Comparison of ENCODE assay signal across 1 cellular context in the genomic region with DNA sequence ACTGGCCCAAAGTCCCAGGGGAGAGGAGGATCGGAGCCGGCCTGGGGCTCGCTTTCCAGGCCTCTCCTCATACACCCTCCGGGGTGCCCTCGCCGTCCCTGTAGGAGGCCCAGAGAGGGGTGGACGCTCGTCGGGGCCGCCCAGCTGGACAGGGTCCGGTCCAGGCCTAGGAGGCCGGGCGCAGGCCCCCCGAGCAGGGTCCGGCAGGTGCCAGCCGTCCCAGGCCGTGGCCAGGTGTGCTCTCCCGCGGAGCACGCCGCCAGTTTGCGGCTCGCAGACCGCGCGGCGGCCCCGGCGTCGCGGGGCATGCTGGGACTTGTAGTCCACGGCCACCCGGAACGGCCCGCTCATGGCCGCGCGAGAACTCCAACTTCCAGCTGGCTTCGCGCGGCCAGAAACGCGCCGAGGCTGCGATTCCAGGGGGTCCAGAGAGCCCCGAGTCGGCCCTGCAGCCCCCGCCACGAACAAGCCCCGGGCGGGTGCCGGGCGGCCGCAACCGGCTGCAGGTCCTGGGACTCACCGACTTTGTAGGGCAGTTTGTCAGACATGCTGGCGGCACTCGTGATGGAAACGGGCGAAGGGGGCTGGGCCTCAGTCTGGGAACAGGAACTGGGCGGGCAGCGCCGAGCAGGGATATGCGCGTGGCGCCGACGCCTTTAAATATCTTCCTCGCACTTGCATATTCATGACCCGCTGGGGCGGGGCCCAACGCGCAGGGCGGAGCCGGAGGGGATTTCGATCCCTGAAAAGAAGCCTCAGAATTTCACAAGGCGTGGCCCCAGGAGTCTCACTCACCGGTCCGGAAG.
A peak's percentile ranks its signal among the peaks of the same experiment; 100 is the strongest.
TF ChIP-seq lines count a peak whose summit lies in the region.

A gene (minus strand): TSS at position 633 of the 806 bp plus-strand sequence. CDS start 85 bp downstream, at position 548.

TF ChIP-seq in HepG2, 621 proteins besides CTCF, POLR2A, EP300 and RAD21 (continued from another document and continues in another):
- TF ChIP-seq, protein P1, sequence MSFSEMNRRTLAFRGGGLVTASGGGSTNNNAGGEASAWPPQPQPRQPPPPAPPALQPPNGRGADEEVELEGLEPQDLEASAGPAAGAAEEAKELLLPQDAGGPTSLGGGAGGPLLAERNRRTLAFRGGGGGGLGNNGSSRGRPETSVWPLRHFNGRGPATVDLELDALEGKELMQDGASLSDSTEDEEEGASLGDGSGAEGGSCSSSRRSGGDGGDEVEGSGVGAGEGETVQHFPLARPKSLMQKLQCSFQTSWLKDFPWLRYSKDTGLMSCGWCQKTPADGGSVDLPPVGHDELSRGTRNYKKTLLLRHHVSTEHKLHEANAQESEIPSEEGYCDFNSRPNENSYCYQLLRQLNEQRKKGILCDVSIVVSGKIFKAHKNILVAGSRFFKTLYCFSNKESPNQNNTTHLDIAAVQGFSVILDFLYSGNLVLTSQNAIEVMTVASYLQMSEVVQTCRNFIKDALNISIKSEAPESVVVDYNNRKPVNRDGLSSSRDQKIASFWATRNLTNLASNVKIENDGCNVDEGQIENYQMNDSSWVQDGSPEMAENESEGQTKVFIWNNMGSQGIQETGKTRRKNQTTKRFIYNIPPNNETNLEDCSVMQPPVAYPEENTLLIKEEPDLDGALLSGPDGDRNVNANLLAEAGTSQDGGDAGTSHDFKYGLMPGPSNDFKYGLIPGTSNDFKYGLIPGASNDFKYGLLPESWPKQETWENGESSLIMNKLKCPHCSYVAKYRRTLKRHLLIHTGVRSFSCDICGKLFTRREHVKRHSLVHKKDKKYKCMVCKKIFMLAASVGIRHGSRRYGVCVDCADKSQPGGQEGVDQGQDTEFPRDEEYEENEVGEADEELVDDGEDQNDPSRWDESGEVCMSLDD (CRISPR knock-in tag; IDR thresholded peaks at IDR 0.05; ENCODE audit: borderline replicate concordance): peak; percentile 66
- TF ChIP-seq ESRRA (CRISPR knock-in tag; IDR thresholded peaks at IDR 0.05; ENCODE audit: low read depth) (peak; percentile 76), ZFX (CRISPR knock-in tag; IDR thresholded peaks at IDR 0.05; ENCODE audit: low read depth) (peak; percentile 99), SP4 (CRISPR knock-in tag; IDR thresholded peaks at IDR 0.05) (peak; percentile 78; the same call in 1 of the 2 replicates), GABPA (IDR thresholded peaks at IDR 0.05; ENCODE audit: low read depth, low read length) (no peak; the same call in 1 of the 2 replicates), GABPA (CRISPR knock-in tag; IDR thresholded peaks at IDR 0.05; ENCODE audit: low read depth) (peak; percentile 65), PHF20 (CRISPR knock-in tag; IDR thresholded peaks at IDR 0.05) (peak; percentile 74), ZNF251 (CRISPR knock-in tag; IDR thresholded peaks at IDR 0.05) (no peak), RARG (CRISPR knock-in tag; IDR thresholded peaks at IDR 0.05; ENCODE audit: low read depth) (no peak), ZNF343 (CRISPR knock-in tag; IDR thresholded peaks at IDR 0.05) (peak; percentile 85), SMAD1 (CRISPR knock-in tag; IDR thresholded peaks at IDR 0.05; ENCODE audit: borderline replicate concordance, low read depth) (peak; percentile 96), MAF1 (CRISPR knock-in tag; IDR thresholded peaks at IDR 0.05; ENCODE audit: borderline replicate concordance) (peak; percentile 51; the same call in 1 of the 2 replicates), KDM4B (CRISPR knock-in tag; IDR thresholded peaks at IDR 0.05) (peak; percentile 34; the same call in 1 of the 2 replicates), NKX3-1 (CRISPR knock-in tag; IDR thresholded peaks at IDR 0.05) (peak; percentile 95), JUND (CRISPR knock-in tag; IDR thresholded peaks at IDR 0.05) (0 out of 2 replicates have a peak, but pooled peaks have one; percentile 50), MLLT10 (CRISPR knock-in tag; IDR thresholded peaks at IDR 0.05) (no peak), TRIM24 (CRISPR knock-in tag; IDR thresholded peaks at IDR 0.05) (no peak), IKZF1 (IDR thresholded peaks at IDR 0.05) (no peak), NR2F1 (CRISPR knock-in tag; IDR thresholded peaks at IDR 0.05) (no peak; a peak in 1 of 4 replicates), ZNF614 (CRISPR knock-in tag; IDR thresholded peaks at IDR 0.05; ENCODE audit: borderline replicate concordance) (peak; percentile 71), GLI4 (CRISPR knock-in tag; IDR thresholded peaks at IDR 0.05; ENCODE audit: borderline replicate concordance) (peak; percentile 78; the same call in 1 of the 2 replicates), SRSF1 (optimal IDR thresholded peaks at IDR 0.05; ENCODE audit: low read depth, low read length) (peak; percentile 96), RELA (CRISPR knock-in tag; IDR thresholded peaks at IDR 0.05) (peak; percentile 46; the same call in 1 of the 2 replicates), ARHGAP35 (CRISPR knock-in tag; IDR thresholded peaks at IDR 0.05; ENCODE audit: borderline replicate concordance) (peak; percentile 96; the same call in 1 of the 2 replicates), ZNF788 (CRISPR knock-in tag; IDR thresholded peaks at IDR 0.05; ENCODE audit: borderline replicate concordance) (peak; percentile 85), RFXAP (CRISPR knock-in tag; IDR thresholded peaks at IDR 0.05; ENCODE audit: borderline replicate concordance) (peak; percentile 85), ZSCAN21 (CRISPR knock-in tag; IDR thresholded peaks at IDR 0.05; ENCODE audit: borderline replicate concordance) (peak; percentile 40), FOXA1 (IDR thresholded peaks at IDR 0.05) (no peak), FOXA1 (CRISPR knock-in tag; IDR thresholded peaks at IDR 0.05) (peak; percentile 24; the same call in 1 of the 2 replicates), RBM39 (IDR thresholded peaks at IDR 0.05; ENCODE audit: low read depth, low read length, poor library complexity, severe bottlenecking) (peak; percentile 91), LCORL (IDR thresholded peaks at IDR 0.05) (no peak), LCORL (CRISPR knock-in tag; IDR thresholded peaks at IDR 0.05) (peak; percentile 69), KMT2A (CRISPR knock-in tag; IDR thresholded peaks at IDR 0.05) (peak; percentile 97), RFX3 (CRISPR knock-in tag; IDR thresholded peaks at IDR 0.05) (no peak), HIVEP1 (CRISPR knock-in tag; IDR thresholded peaks at IDR 0.05) (peak; percentile 78), MTA1 (CRISPR knock-in tag; IDR thresholded peaks at IDR 0.05; ENCODE audit: borderline replicate concordance) (0 out of 2 replicates have a peak, but pooled peaks have one; percentile 62), MTF1 (CRISPR knock-in tag; IDR thresholded peaks at IDR 0.05) (peak; percentile 56), HES4 (CRISPR knock-in tag; IDR thresholded peaks at IDR 0.05; ENCODE audit: borderline replicate concordance) (peak; percentile 95), ZNF605 (CRISPR knock-in tag; IDR thresholded peaks at IDR 0.05) (peak; percentile 100), TBP (CRISPR knock-in tag; IDR thresholded peaks at IDR 0.05) (peak; percentile 95), HMG20B (CRISPR knock-in tag; conservative IDR thresholded peaks at IDR 0.05) (peak; percentile 19; the same call in 1 of the 2 replicates), FOXA3 (CRISPR knock-in tag; IDR thresholded peaks at IDR 0.05) (peak; percentile 45), ZNF777 (CRISPR knock-in tag; IDR thresholded peaks at IDR 0.05) (peak; percentile 67), ZFYVE20 (CRISPR knock-in tag; IDR thresholded peaks at IDR 0.05; ENCODE audit: borderline replicate concordance, low read depth) (peak; percentile 90; the same call in 1 of the 2 replicates)
- TF ChIP-seq, protein P2, sequence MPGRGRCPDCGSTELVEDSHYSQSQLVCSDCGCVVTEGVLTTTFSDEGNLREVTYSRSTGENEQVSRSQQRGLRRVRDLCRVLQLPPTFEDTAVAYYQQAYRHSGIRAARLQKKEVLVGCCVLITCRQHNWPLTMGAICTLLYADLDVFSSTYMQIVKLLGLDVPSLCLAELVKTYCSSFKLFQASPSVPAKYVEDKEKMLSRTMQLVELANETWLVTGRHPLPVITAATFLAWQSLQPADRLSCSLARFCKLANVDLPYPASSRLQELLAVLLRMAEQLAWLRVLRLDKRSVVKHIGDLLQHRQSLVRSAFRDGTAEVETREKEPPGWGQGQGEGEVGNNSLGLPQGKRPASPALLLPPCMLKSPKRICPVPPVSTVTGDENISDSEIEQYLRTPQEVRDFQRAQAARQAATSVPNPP (CRISPR knock-in tag; IDR thresholded peaks at IDR 0.05): peak; percentile 49; the same call in 1 of the 2 replicates
- TF ChIP-seq, protein P3, sequence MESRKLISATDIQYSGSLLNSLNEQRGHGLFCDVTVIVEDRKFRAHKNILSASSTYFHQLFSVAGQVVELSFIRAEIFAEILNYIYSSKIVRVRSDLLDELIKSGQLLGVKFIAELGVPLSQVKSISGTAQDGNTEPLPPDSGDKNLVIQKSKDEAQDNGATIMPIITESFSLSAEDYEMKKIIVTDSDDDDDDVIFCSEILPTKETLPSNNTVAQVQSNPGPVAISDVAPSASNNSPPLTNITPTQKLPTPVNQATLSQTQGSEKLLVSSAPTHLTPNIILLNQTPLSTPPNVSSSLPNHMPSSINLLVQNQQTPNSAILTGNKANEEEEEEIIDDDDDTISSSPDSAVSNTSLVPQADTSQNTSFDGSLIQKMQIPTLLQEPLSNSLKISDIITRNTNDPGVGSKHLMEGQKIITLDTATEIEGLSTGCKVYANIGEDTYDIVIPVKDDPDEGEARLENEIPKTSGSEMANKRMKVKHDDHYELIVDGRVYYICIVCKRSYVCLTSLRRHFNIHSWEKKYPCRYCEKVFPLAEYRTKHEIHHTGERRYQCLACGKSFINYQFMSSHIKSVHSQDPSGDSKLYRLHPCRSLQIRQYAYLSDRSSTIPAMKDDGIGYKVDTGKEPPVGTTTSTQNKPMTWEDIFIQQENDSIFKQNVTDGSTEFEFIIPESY (CRISPR knock-in tag; IDR thresholded peaks at IDR 0.05): no peak
- TF ChIP-seq, protein P4, sequence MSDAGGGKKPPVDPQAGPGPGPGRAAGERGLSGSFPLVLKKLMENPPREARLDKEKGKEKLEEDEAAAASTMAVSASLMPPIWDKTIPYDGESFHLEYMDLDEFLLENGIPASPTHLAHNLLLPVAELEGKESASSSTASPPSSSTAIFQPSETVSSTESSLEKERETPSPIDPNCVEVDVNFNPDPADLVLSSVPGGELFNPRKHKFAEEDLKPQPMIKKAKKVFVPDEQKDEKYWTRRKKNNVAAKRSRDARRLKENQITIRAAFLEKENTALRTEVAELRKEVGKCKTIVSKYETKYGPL (CRISPR knock-in tag; IDR thresholded peaks at IDR 0.05): peak; percentile 71
- TF ChIP-seq, protein P5, sequence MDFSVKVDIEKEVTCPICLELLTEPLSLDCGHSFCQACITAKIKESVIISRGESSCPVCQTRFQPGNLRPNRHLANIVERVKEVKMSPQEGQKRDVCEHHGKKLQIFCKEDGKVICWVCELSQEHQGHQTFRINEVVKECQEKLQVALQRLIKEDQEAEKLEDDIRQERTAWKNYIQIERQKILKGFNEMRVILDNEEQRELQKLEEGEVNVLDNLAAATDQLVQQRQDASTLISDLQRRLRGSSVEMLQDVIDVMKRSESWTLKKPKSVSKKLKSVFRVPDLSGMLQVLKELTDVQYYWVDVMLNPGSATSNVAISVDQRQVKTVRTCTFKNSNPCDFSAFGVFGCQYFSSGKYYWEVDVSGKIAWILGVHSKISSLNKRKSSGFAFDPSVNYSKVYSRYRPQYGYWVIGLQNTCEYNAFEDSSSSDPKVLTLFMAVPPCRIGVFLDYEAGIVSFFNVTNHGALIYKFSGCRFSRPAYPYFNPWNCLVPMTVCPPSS (IDR thresholded peaks at IDR 0.05): no peak
- TF ChIP-seq, protein P6, sequence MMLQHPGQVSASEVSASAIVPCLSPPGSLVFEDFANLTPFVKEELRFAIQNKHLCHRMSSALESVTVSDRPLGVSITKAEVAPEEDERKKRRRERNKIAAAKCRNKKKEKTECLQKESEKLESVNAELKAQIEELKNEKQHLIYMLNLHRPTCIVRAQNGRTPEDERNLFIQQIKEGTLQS (CRISPR knock-in tag; IDR thresholded peaks at IDR 0.05): peak; percentile 45
- TF ChIP-seq, protein P7, sequence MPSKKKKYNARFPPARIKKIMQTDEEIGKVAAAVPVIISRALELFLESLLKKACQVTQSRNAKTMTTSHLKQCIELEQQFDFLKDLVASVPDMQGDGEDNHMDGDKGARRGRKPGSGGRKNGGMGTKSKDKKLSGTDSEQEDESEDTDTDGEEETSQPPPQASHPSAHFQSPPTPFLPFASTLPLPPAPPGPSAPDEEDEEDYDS (CRISPR knock-in tag; IDR thresholded peaks at IDR 0.05): peak; percentile 100
- TF ChIP-seq, protein P8, sequence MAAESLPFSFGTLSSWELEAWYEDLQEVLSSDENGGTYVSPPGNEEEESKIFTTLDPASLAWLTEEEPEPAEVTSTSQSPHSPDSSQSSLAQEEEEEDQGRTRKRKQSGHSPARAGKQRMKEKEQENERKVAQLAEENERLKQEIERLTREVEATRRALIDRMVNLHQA (CRISPR knock-in tag; IDR thresholded peaks at IDR 0.05): no peak; the same call in 1 of the 2 replicates
- TF ChIP-seq, protein P9, sequence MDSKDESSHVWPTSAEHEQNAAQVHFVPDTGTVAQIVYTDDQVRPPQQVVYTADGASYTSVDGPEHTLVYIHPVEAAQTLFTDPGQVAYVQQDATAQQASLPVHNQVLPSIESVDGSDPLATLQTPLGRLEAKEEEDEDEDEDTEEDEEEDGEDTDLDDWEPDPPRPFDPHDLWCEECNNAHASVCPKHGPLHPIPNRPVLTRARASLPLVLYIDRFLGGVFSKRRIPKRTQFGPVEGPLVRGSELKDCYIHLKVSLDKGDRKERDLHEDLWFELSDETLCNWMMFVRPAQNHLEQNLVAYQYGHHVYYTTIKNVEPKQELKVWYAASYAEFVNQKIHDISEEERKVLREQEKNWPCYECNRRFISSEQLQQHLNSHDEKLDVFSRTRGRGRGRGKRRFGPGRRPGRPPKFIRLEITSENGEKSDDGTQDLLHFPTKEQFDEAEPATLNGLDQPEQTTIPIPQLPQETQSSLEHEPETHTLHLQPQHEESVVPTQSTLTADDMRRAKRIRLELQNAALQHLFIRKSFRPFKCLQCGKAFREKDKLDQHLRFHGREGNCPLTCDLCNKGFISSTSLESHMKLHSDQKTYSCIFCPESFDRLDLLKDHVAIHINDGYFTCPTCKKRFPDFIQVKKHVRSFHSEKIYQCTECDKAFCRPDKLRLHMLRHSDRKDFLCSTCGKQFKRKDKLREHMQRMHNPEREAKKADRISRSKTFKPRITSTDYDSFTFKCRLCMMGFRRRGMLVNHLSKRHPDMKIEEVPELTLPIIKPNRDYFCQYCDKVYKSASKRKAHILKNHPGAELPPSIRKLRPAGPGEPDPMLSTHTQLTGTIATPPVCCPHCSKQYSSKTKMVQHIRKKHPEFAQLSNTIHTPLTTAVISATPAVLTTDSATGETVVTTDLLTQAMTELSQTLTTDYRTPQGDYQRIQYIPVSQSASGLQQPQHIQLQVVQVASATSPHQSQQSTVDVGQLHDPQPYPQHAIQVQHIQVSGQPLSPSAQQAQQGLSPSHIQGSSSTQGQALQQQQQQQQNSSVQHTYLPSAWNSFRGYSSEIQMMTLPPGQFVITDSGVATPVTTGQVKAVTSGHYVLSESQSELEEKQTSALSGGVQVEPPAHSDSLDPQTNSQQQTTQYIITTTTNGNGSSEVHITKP (CRISPR knock-in tag; IDR thresholded peaks at IDR 0.05; ENCODE audit: low read depth): no peak; the same call in 1 of the 2 replicates
- TF ChIP-seq, protein P10, sequence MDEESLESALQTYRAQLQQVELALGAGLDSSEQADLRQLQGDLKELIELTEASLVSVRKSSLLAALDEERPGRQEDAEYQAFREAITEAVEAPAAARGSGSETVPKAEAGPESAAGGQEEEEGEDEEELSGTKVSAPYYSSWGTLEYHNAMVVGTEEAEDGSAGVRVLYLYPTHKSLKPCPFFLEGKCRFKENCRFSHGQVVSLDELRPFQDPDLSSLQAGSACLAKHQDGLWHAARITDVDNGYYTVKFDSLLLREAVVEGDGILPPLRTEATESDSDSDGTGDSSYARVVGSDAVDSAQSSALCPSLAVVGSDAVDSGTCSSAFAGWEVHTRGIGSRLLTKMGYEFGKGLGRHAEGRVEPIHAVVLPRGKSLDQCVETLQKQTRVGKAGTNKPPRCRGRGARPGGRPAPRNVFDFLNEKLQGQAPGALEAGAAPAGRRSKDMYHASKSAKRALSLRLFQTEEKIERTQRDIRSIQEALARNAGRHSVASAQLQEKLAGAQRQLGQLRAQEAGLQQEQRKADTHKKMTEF (CRISPR knock-in tag; IDR thresholded peaks at IDR 0.05): peak; percentile 99
